ENCODE assay signal across 28 cellular contexts in genomic region chrX:151793886-151794285, GRCh38. TPM values are rescaled to one million over a fixed set of nuclear protein-coding genes. Genes with fewer than 3 reads are reported as not detected.
DNase-seq lines count a peak whose midpoint lies in the region; ATAC-seq, FAIRE-seq and TF ChIP-seq lines count a peak whose summit lies in the region.
"Had no signal": no experiment of that assay in that cellular context is flagged by ENCODE, and none has a peak within 500 bp of the region (broad histone marks: within the 10 kb centered on the region; RNA-seq: fewer than 3 reads in every experiment).

No MANE protein-coding gene starts in this region.

- H3K9me3 ChIP-seq in MG63: no peaks in the 10 kb centered on the region
- H3K9me3 ChIP-seq in astrocyte (ENCODE audit: insufficient read depth, low read depth, low read length): no peaks in the 10 kb centered on the region
- no peaks in the 10 kb centered on the region for H3K9me3 ChIP-seq in adrenal gland (replicated peaks in 1 of 3)
- H3K9me3 ChIP-seq: A549, BE2C, BLaER1 had no signal

- FAIRE-seq in astrocyte (lab: Jason Lieb, UNC): peak; percentile 23
- FAIRE-seq: A549, G401.6, GM12891, GM19239 had no signal

- H3K27me3 Mint-ChIP-seq in astrocyte (ENCODE audit: low read depth, unreplicated experiment): peaks cover 26% of the 10 kb centered on the region
- H3K27me3 Mint-ChIP-seq: CD4-positive, CD25-positive, alpha-beta regulatory T cell had no signal

- no peak for TF ChIP-seq CTCF in astrocyte (IDR thresholded peaks at IDR 0.05; ENCODE audit: insufficient read depth, low read depth, low read length)
- no peak for TF ChIP-seq CTCF in adrenal gland (IDR thresholded peaks at IDR 0.05)

- no peak overlapping the region for H3K9ac ChIP-seq in astrocyte (ENCODE audit: low read length)
- H3K9ac ChIP-seq: BLaER1 had no signal

- H3K36me3 ChIP-seq in MG63 (no peaks in the 10 kb centered on the region), astrocyte (ENCODE audit: insufficient read depth, low read length) (no peaks in the 10 kb centered on the region), adrenal gland (replicated peaks in 1 of 2) (no peaks in the 10 kb centered on the region)
- H3K36me3 ChIP-seq: BE2C, BLaER1 had no signal

- H2AFZ ChIP-seq in astrocyte (ENCODE audit: low read depth, low read length): no peak overlapping the region

- DNase-seq in Daoy (ENCODE audit: low read depth) (peak; percentile 3), MG63 (peak; percentile 58), astrocyte (ENCODE audit: low read depth) (peak; percentile 71), astrocyte of the hippocampus (ENCODE audit: low read depth, low spot score) (peak; percentile 37), NCI-H526 treated with DMSO at 0.1 percent for 48 hours (lab: John Stamatoyannopoulos, UW) (no peak), hepatic stellate cell (ENCODE audit: low spot score) (no peak), adrenal gland (no peak)
- DNase-seq: BE2C; C1 segment of cervical spinal cord; CD4-positive, alpha-beta memory T cell; CD4-positive, CD25-positive, alpha-beta regulatory T cell; CD8-positive, alpha-beta memory T cell; COR-L47; DMS 273 treated with DMSO at 0.1 percent for 48 hours; DMS153; DMS53; DMS79; DND-41; GF-D8 had no signal

- no peak overlapping the region for H3K27ac Mint-ChIP-seq in astrocyte (ENCODE audit: unreplicated experiment)
- H3K27ac Mint-ChIP-seq: CD14-positive monocyte; CD4-positive, alpha-beta memory T cell; CD8-positive, alpha-beta memory T cell had no signal

- H3K4me2 ChIP-seq in astrocyte (ENCODE audit: low read length): no peak overlapping the region
- H3K4me2 ChIP-seq: A549, BLaER1 had no signal

- H3K4me3 ChIP-seq in MG63: no peak overlapping the region
- no peak overlapping the region for H3K4me3 ChIP-seq in astrocyte (ENCODE audit: insufficient read depth, low read depth, low read length)
- no peak overlapping the region for H3K4me3 ChIP-seq in adrenal gland
- H3K4me3 ChIP-seq: A549, BLaER1 had no signal

- H3K9me3 Mint-ChIP-seq in astrocyte (ENCODE audit: unreplicated experiment): peaks cover 1% of the 10 kb centered on the region

- no peaks in the 10 kb centered on the region for H4K20me1 ChIP-seq in astrocyte (ENCODE audit: insufficient read depth, low read length)
- H4K20me1 ChIP-seq: BLaER1 had no signal

- H3K4me1 ChIP-seq in astrocyte (ENCODE audit: insufficient read depth, low read length): peaks cover 13% of the 10 kb centered on the region
- H3K4me1 ChIP-seq in adrenal gland (replicated peaks in 1 of 2): peaks cover 0 to 4% of the 10 kb centered on the region in 2 donors
- H3K4me1 ChIP-seq: BE2C, BLaER1 had no signal

- H3K36me3 Mint-ChIP-seq in astrocyte (ENCODE audit: low read depth, unreplicated experiment): no peaks in the 10 kb centered on the region
- H3K36me3 Mint-ChIP-seq: CD14-positive monocyte; CD4-positive, alpha-beta memory T cell; CD4-positive, CD25-positive, alpha-beta regulatory T cell; CD8-positive, alpha-beta memory T cell had no signal

- WGBS in adrenal gland, 4 donors: 57 to 86% (median 79%) methylated on average over 3 of the region's 3 CpGs

- H3K27me3 ChIP-seq in MG63 (no peaks in the 10 kb centered on the region), astrocyte (ENCODE audit: insufficient read depth, low read length) (no peaks in the 10 kb centered on the region), adrenal gland (no peaks in the 10 kb centered on the region)
- H3K27me3 ChIP-seq: BE2C had no signal

- no peaks in the 10 kb centered on the region for H3K79me2 ChIP-seq in astrocyte (ENCODE audit: insufficient read depth, low read length)

- peaks cover 8% of the 10 kb centered on the region for H3K4me1 Mint-ChIP-seq in astrocyte (ENCODE audit: low read depth, unreplicated experiment)
- H3K4me1 Mint-ChIP-seq: CD14-positive monocyte; CD4-positive, alpha-beta memory T cell; CD4-positive, CD25-positive, alpha-beta regulatory T cell; CD8-positive, alpha-beta memory T cell had no signal

- no peak overlapping the region for H3K27ac ChIP-seq in astrocyte (ENCODE audit: low read depth, low read length)
- H3K27ac ChIP-seq in adrenal gland: no peak overlapping the region
- H3K27ac ChIP-seq: 22Rv1, A549, BLaER1 had no signal

- ATAC-seq in HG02763 (IDR thresholded peaks at IDR 0.05; ENCODE audit: unreplicated experiment): no peak
- ATAC-seq: A549 had no signal

- no peak for TF ChIP-seq POLR2A in adrenal gland (IDR thresholded peaks at IDR 0.05)

- intact Hi-C loops in adrenal gland (cut with DNase I): no loop called here

- no peak overlapping the region for H3K4me3 Mint-ChIP-seq in astrocyte (ENCODE audit: unreplicated experiment)
- H3K4me3 Mint-ChIP-seq: CD14-positive monocyte; CD4-positive, alpha-beta memory T cell; CD4-positive, CD25-positive, alpha-beta regulatory T cell; CD8-positive, alpha-beta memory T cell had no signal

RNA-seq across cellular contexts. Expression of gene CNGA2, which starts 59.3 kb away (rescaled TPM):
- total RNA-seq in Daoy (2014; rRNA removed; shearing (Covaris generic)): not detected in 2 replicates
- not detected in 2 replicates for total RNA-seq in MG63 (2014; rRNA removed; shearing (Covaris generic); ENCODE audit: low replicate concordance)
- not detected in 2 replicates for total RNA-seq in astrocyte
- total RNA-seq in adrenal gland: not detected
- polyA plus RNA-seq in adrenal gland: not detected
- total RNA-seq: A172; CD4-positive, alpha-beta memory T cell; CD4-positive, CD25-positive, alpha-beta regulatory T cell; CD8-positive, alpha-beta memory T cell had no signal
- polyA plus RNA-seq: A549; CD14-positive monocyte; CD4-positive, alpha-beta memory T cell; CD4-positive, CD25-positive, alpha-beta regulatory T cell; CD8-positive, alpha-beta memory T cell had no signal

Comparison
In these comparisons a context has a peak if more than half of its experiments do, and no peak if none do; other contexts are left out.
1. DNase-seq: peak in Daoy (single experiment), MG63 (single experiment), astrocyte (single experiment) and astrocyte of the hippocampus (single experiment); none in NCI-H526 treated with DMSO at 0.1 percent for 48 hours (single experiment), hepatic stellate cell (single experiment) and adrenal gland (0 of 7).